Comparison of ENCODE assay signal across 10 cellular contexts in genomic region chr16:88069397-88070168, GRCh38.
A peak's percentile ranks its signal among the peaks of the same experiment; 100 is the strongest.
DNase-seq lines count a peak whose midpoint lies in the region; ATAC-seq and FAIRE-seq lines count a peak whose summit lies in the region.
"Had no signal": no experiment of that assay in that cellular context is flagged by ENCODE, and none has a peak within 500 bp of the region (broad histone marks: within the 10 kb centered on the region; RNA-seq: fewer than 3 reads in every experiment).

No MANE protein-coding gene starts in this region.

- DNase-seq in GM18507 (ENCODE audit: extremely low spot score, insufficient read length, low read depth) (peak; percentile 72), left colon (peak; percentile 45 to 65), HTR-8/SVneo (ENCODE audit: insufficient read length, low spot score) (no peak), Ammon's horn (ENCODE audit: low spot score) (no peak), hippocampal formation (lab: John Stamatoyannopoulos, UW) (no peak)
- DNase-seq in activated T-cell treated with anti-CD3 and anti-CD28 coated beads, Interleukin-2, amount 50 U/mL, for 48 hours, result no peak
- DNase-seq: NCI-H146 had no signal

- intact Hi-C loops in left colon (cut with DNase I, micrococcal nuclease), result no loop called here

- FAIRE-seq in GM18507 (lab: Jason Lieb, UNC) (peak; percentile 88), HTR-8/SVneo (lab: Jason Lieb, UNC) (no peak)
- FAIRE-seq: TTC549 had no signal

- peak; percentile 92 for ATAC-seq in GM21390 (IDR thresholded peaks at IDR 0.05; ENCODE audit: unreplicated experiment)
- ATAC-seq in HG03159 (IDR thresholded peaks at IDR 0.05; ENCODE audit: unreplicated experiment), result peak; percentile 87
- peak; percentile 29 for ATAC-seq in left colon

Comparison
In these comparisons a context has a peak if more than half of its experiments do, and no peak if none do; other contexts are left out.
1. DNase-seq: peak in GM18507 (single experiment) and left colon (2 of 2); none in HTR-8/SVneo (single experiment), activated T-cell treated with anti-CD3 and anti-CD28 coated beads, Interleukin-2, amount 50 U/mL, for 48 hours (0 of 2), Ammon's horn (single experiment) and hippocampal formation (0 of 2).
2. ATAC-seq: peak in every context shown above with its lines; median percentile 92 in GM21390; 87 in HG03159; 29 in left colon.